ENCODE assay signal across 1 cellular context in the genomic region with DNA sequence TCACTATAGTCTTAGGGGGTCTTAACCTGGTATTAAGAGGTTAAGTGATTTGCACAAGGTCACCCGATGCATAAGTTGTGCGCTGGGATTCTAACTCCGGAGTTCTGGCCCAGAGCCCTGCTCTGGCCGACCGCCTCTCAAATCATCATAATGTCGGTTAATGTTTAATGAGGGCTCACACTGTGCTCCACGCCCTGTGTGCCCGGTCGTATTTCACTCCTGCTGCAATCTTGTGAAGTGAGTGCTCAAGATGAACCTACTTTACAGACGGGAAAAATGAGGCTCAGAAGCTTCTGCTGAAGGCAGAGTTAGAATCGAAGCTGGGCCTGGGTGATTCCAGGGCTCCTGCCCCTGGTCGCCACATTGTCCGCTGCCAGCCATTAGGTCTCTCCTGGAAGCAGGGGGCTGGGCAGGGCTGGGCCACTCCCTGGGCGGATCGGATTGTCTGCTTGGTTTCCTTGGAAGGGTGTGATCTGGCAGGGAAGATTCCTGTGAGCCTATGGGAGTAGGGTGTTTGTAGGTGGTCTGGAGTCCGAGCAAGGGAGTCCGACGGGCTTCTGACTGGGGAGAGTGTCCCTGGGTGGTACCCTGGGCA.
TF ChIP-seq lines count a peak whose summit lies in the region.

No MANE protein-coding gene starts in this region.

TF ChIP-seq in IMR-90, 13 proteins besides CTCF, POLR2A, EP300 and RAD21:
- TF ChIP-seq SMC3 (IDR thresholded peaks at IDR 0.05; ENCODE audit: low read depth, low read length), result no peak
- no peak for TF ChIP-seq RCOR1 (IDR thresholded peaks at IDR 0.05; ENCODE audit: insufficient replicate concordance, low read length)
- no peak for TF ChIP-seq CHD1 (IDR thresholded peaks at IDR 0.05; ENCODE audit: low read depth, low read length)
- TF ChIP-seq MXI1 (IDR thresholded peaks at IDR 0.05; ENCODE audit: borderline replicate concordance, low read depth, low read length), result no peak
- TF ChIP-seq, protein P1, sequence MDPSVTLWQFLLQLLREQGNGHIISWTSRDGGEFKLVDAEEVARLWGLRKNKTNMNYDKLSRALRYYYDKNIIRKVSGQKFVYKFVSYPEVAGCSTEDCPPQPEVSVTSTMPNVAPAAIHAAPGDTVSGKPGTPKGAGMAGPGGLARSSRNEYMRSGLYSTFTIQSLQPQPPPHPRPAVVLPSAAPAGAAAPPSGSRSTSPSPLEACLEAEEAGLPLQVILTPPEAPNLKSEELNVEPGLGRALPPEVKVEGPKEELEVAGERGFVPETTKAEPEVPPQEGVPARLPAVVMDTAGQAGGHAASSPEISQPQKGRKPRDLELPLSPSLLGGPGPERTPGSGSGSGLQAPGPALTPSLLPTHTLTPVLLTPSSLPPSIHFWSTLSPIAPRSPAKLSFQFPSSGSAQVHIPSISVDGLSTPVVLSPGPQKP (IDR thresholded peaks at IDR 0.05; ENCODE audit: borderline replicate concordance, low read depth, low read length), result no peak
- peak; percentile 17; the same call in 1 of the 2 replicates for TF ChIP-seq CEBPB (IDR thresholded peaks at IDR 0.05; ENCODE audit: low read depth, low read length)
- no peak for TF ChIP-seq MAFK (IDR thresholded peaks at IDR 0.05; ENCODE audit: low read depth, low read length)
